ENCODE assay signal across 6 cellular contexts in genomic region chr12:6915023-6915788, GRCh38. TPM values are rescaled to one million over a fixed set of nuclear protein-coding genes. Genes with fewer than 3 reads are reported as not detected.
DNase-seq lines count a peak whose midpoint lies in the region; ATAC-seq, FAIRE-seq and TF ChIP-seq lines count a peak whose summit lies in the region.

No MANE protein-coding gene starts in this region.

- H3K9ac ChIP-seq in keratinocyte (ENCODE audit: control insufficient read depth, extremely low read depth, insufficient read depth, low read length) = no peak overlapping the region

- peak overlapping the region; percentile 89 to 98 (median 92) for H3K4me3 Mint-ChIP-seq in T-cell

- H2AFZ ChIP-seq in keratinocyte (ENCODE audit: control insufficient read depth, low read length) = no peak overlapping the region

- H3K27me3 ChIP-seq in keratinocyte (ENCODE audit: control insufficient read depth, extremely low read depth, insufficient read depth, low read length) = peaks cover 16% of the 10 kb centered on the region

- no peak overlapping the region for H3K27ac ChIP-seq in keratinocyte (ENCODE audit: control insufficient read depth, insufficient read depth, low read length)

- TF ChIP-seq CTCF in keratinocyte (optimal IDR thresholded peaks at IDR 0.05 in 1 of 3, IDR thresholded peaks at IDR 0.05 in 1 of 3, conservative IDR thresholded peaks at IDR 0.05 in 1 of 3; ENCODE audit: extremely low read depth in 1 of 3, insufficient read depth in 2 of 3, low read length in 3 of 3) = no peak

- CTCF ChIA-PET in T-cell (lab: Charles Lee) = no interaction called here

- H3K4me1 ChIP-seq in keratinocyte (ENCODE audit: control insufficient read depth, extremely low read depth, insufficient read depth, low read length) = peaks cover 9% of the 10 kb centered on the region

- H4K20me1 ChIP-seq in keratinocyte (ENCODE audit: control insufficient read depth, extremely low read depth, insufficient read depth, low read length) = no peaks in the 10 kb centered on the region

- no peaks in the 10 kb centered on the region for H3K79me2 ChIP-seq in keratinocyte (ENCODE audit: control insufficient read depth, insufficient read depth, low read length)

- H3K4me1 Mint-ChIP-seq in T-cell = peaks cover 32 to 44% (median 40%) of the 10 kb centered on the region in 3 donors

- FAIRE-seq in keratinocyte (lab: Jason Lieb, UNC) = no peak

- no peaks in the 10 kb centered on the region for H3K27me3 Mint-ChIP-seq in T-cell

- ATAC-seq in GM21723 (IDR thresholded peaks at IDR 0.05; ENCODE audit: unreplicated experiment) (peak; percentile 14), T-cell (replicated peaks in 1 of 4) (no peak), HG03439 (IDR thresholded peaks at IDR 0.05; ENCODE audit: unreplicated experiment) (no peak)

- peak overlapping the region; percentile 62 for H3K4me2 ChIP-seq in keratinocyte (ENCODE audit: control insufficient read depth, extremely low read depth, insufficient read depth, low read depth, low read length)

- peak overlapping the region; percentile 91 to 95 for H3K27ac Mint-ChIP-seq in T-cell

- H3K9me3 ChIP-seq in keratinocyte (ENCODE audit: control insufficient read depth, low read depth, low read length) = no peaks in the 10 kb centered on the region

- peaks cover 21% of the 10 kb centered on the region for H3K36me3 Mint-ChIP-seq in T-cell

- POLR2A ChIA-PET in T-cell (lab: Charles Lee) = interaction anchor here in 1 of 2 donors (0.6 to 1.2 kb wide), 2 partner anchors 64 to 215 kb away, joined by 3 to 4 read pairs; partner anchors contain the start of gene CDCA3

- no peak for DNase-seq in T-cell
- DNase-seq in keratinocyte (ENCODE audit: low read depth, low spot score) = no peak
- DNase-seq in superior temporal gyrus (ENCODE audit: extremely low spot score) = no peak
- DNase-seq in stimulated activated CD4-positive, alpha-beta T cell treated with anti-CD3 and anti-CD28 coated beads, Interleukin-4, amount 100 ng/mL, for 4 hours = no peak

- dilution Hi-C loops in keratinocyte (cut with MboI; ENCODE audit: extremely low pct_ligation_motif_present, low sequenced_read_pairs) = no loop called here

- H3K9me1 ChIP-seq in keratinocyte (ENCODE audit: control insufficient read depth, extremely low read depth, insufficient read depth, low read length) = peaks cover 2% of the 10 kb centered on the region

- H3K4me3 ChIP-seq in keratinocyte (ENCODE audit: control insufficient read depth in 2 of 3, extremely low read depth in 1 of 3, insufficient read depth in 2 of 3, low read depth in 1 of 3, low read length in 3 of 3) = peak overlapping the region in 1 of 3 experiments; percentile 38

- no peaks in the 10 kb centered on the region for H3K9me3 Mint-ChIP-seq in T-cell

- no peaks in the 10 kb centered on the region for H3K36me3 ChIP-seq in keratinocyte (ENCODE audit: control insufficient read depth in 2 of 2, extremely low read depth in 1 of 2, insufficient read depth in 2 of 2, low read length in 2 of 2)

RNA-seq across cellular contexts. Expression of gene ENO2, which starts 0.8 kb away (rescaled TPM):
- total RNA-seq in T-cell = 100 to 1,000 TPM in 4 of 5 donors, 10 to 100 TPM in 1; 87.2 to 176 (median 148) TPM
- 0.87 to 1.7 TPM (median 1.1 TPM) in 3 replicates for polyA plus RNA-seq in keratinocyte
- polyA plus RNA-seq in keratinocyte (2011; ENCODE audit: low read depth) = 2.3 TPM
- 0.57 and 0.58 TPM in 2 replicates for polyA plus RNA-seq in keratinocyte (2011; cell fraction: cytosol; rRNA removed)
- polyA plus RNA-seq in keratinocyte (2011; cell fraction: nucleus; rRNA removed) = 2.6 and 2.7 TPM in 2 replicates
- 0.78 and 7.9 TPM in 2 replicates for polyA plus RNA-seq in keratinocyte (2012; ENCODE audit: low replicate concordance)
- polyA minus RNA-seq in keratinocyte = 0.46 to 4.6 TPM (median 1.3 TPM) in 3 replicates
- polyA minus RNA-seq in keratinocyte (2011; cell fraction: cytosol; rRNA and poly(A)+ RNA removed) = not detected
- polyA minus RNA-seq in keratinocyte (2011; cell fraction: nucleus; rRNA and poly(A)+ RNA removed) = 0.39 and 1.5 TPM in 2 replicates

RNA-seq across cellular contexts. Expression of gene LRRC23, which starts 10.6 kb away (rescaled TPM):
- total RNA-seq in T-cell = 10 to 100 TPM in 2 of 5 donors, 1 to 10 TPM in 3; 8.7 to 13.6 (median 8.8) TPM
- polyA plus RNA-seq in keratinocyte = 6.2 to 7.1 TPM (median 6.3 TPM) in 3 replicates
- 4.9 TPM for polyA plus RNA-seq in keratinocyte (2011; ENCODE audit: low read depth)
- polyA plus RNA-seq in keratinocyte (2011; cell fraction: cytosol; rRNA removed) = 7.6 and 8.3 TPM in 2 replicates
- polyA plus RNA-seq in keratinocyte (2011; cell fraction: nucleus; rRNA removed) = 6.5 and 6.6 TPM in 2 replicates
- 5.1 and 5.5 TPM in 2 replicates for polyA plus RNA-seq in keratinocyte (2012; ENCODE audit: low replicate concordance)
- polyA minus RNA-seq in keratinocyte = 3.3 to 11.2 TPM (median 4.3 TPM) in 3 replicates
- polyA minus RNA-seq in keratinocyte (2011; cell fraction: cytosol; rRNA and poly(A)+ RNA removed) = 2.1 TPM
- 1.1 and 2.6 TPM in 2 replicates for polyA minus RNA-seq in keratinocyte (2011; cell fraction: nucleus; rRNA and poly(A)+ RNA removed)

RNA-seq across cellular contexts. Expression of gene ATN1, which starts 12.6 kb away (rescaled TPM):
- total RNA-seq in T-cell = 10 to 100 TPM; 34.7 to 44.3 (median 41.7) TPM
- polyA plus RNA-seq in keratinocyte = 4.8 to 7.8 TPM (median 6.2 TPM) in 3 replicates
- polyA plus RNA-seq in keratinocyte (2011; ENCODE audit: low read depth) = 11.8 TPM
- polyA plus RNA-seq in keratinocyte (2011; cell fraction: cytosol; rRNA removed) = 6.7 and 15.7 TPM in 2 replicates
- polyA plus RNA-seq in keratinocyte (2011; cell fraction: nucleus; rRNA removed) = 29.2 and 44.9 TPM in 2 replicates
- 20.5 and 38.3 TPM in 2 replicates for polyA plus RNA-seq in keratinocyte (2012; ENCODE audit: low replicate concordance)
- 5.9 to 102 TPM (median 8.5 TPM) in 3 replicates for polyA minus RNA-seq in keratinocyte
- polyA minus RNA-seq in keratinocyte (2011; cell fraction: cytosol; rRNA and poly(A)+ RNA removed) = 23.6 TPM
- polyA minus RNA-seq in keratinocyte (2011; cell fraction: nucleus; rRNA and poly(A)+ RNA removed) = 18.5 and 20.6 TPM in 2 replicates

RNA-seq across cellular contexts. Expression of gene RNU7-1, which starts 28.4 kb away (rescaled TPM):
- not detected for total RNA-seq in T-cell
- polyA plus RNA-seq in keratinocyte = not detected in 3 replicates
- polyA plus RNA-seq in keratinocyte (2011; ENCODE audit: low read depth) = not detected
- not detected in 2 replicates for polyA plus RNA-seq in keratinocyte (2011; cell fraction: cytosol; rRNA removed)
- not detected in 2 replicates for polyA plus RNA-seq in keratinocyte (2011; cell fraction: nucleus; rRNA removed)
- not detected in 2 replicates for polyA plus RNA-seq in keratinocyte (2012; ENCODE audit: low replicate concordance)
- not detected in 3 replicates for polyA minus RNA-seq in keratinocyte
- not detected for polyA minus RNA-seq in keratinocyte (2011; cell fraction: cytosol; rRNA and poly(A)+ RNA removed)
- not detected in 2 replicates for polyA minus RNA-seq in keratinocyte (2011; cell fraction: nucleus; rRNA and poly(A)+ RNA removed)

RNA-seq across cellular contexts. Expression of gene C12orf57, which starts 28.6 kb away (rescaled TPM):
- total RNA-seq in T-cell = 100 to 1,000 TPM; 256 to 466 (median 412) TPM
- 121 to 211 TPM (median 137 TPM) in 3 replicates for polyA plus RNA-seq in keratinocyte
- 27.9 TPM for polyA plus RNA-seq in keratinocyte (2011; ENCODE audit: low read depth)
- 145 and 239 TPM in 2 replicates for polyA plus RNA-seq in keratinocyte (2011; cell fraction: cytosol; rRNA removed)
- polyA plus RNA-seq in keratinocyte (2011; cell fraction: nucleus; rRNA removed) = 64.7 and 79.2 TPM in 2 replicates
- 106 and 137 TPM in 2 replicates for polyA plus RNA-seq in keratinocyte (2012; ENCODE audit: low replicate concordance)
- polyA minus RNA-seq in keratinocyte = 30.4 to 74.9 TPM (median 35.3 TPM) in 3 replicates
- 64.5 TPM for polyA minus RNA-seq in keratinocyte (2011; cell fraction: cytosol; rRNA and poly(A)+ RNA removed)
- polyA minus RNA-seq in keratinocyte (2011; cell fraction: nucleus; rRNA and poly(A)+ RNA removed) = 20.9 and 21.8 TPM in 2 replicates
